In genomic region chr16:73015612-73016487, GRCh38 we compare ENCODE assay signal across 9 cellular contexts. TPM values are rescaled to one million over a fixed set of nuclear protein-coding genes. Genes with fewer than 3 reads are reported as not detected.
DNase-seq lines count a peak whose midpoint lies in the region; ATAC-seq, FAIRE-seq and TF ChIP-seq lines count a peak whose summit lies in the region.
"Had no signal": no experiment of that assay in that cellular context is flagged by ENCODE, and none has a peak within 500 bp of the region (broad histone marks: within the 10 kb centered on the region; RNA-seq: fewer than 3 reads in every experiment).

No MANE protein-coding gene starts in this region.

- peak; percentile 28 for FAIRE-seq in bronchial epithelial cell (lab: Jason Lieb, UNC)

- no peak for TF ChIP-seq EP300 in ovary (IDR thresholded peaks at IDR 0.05)

- TF ChIP-seq CTCF in bronchial epithelial cell (IDR thresholded peaks at IDR 0.05; ENCODE audit: insufficient read depth, low read length, severe bottlenecking) (no peak), ovary (IDR thresholded peaks at IDR 0.05) (no peak)

- DNase-seq in AML-193 (lab: John Stamatoyannopoulos, UW) (peak; percentile 11 to 23), bronchial epithelial cell (ENCODE audit: low read depth) (peak; percentile 86), NCI-H1694 treated with DMSO at 0.1 percent for 48 hours (lab: John Stamatoyannopoulos, UW) (no peak), ovary (no peak), LoVo (ENCODE audit: low spot score) (no peak)
- no peak for DNase-seq in effector memory CD8-positive, alpha-beta T cell
- DNase-seq: DND-41 had no signal

- H3K4me3 ChIP-seq in bronchial epithelial cell (ENCODE audit: low read depth, low read length) (no peak overlapping the region), ovary (no peak overlapping the region)

- no peaks in the 10 kb centered on the region for H3K27me3 ChIP-seq in bronchial epithelial cell (ENCODE audit: control insufficient read depth, insufficient read depth, low read length)
- H3K27me3 ChIP-seq in ovary = no peaks in the 10 kb centered on the region

- peak; percentile 78 for ATAC-seq in GM19455 (IDR thresholded peaks at IDR 0.05; ENCODE audit: unreplicated experiment)
- peak; percentile 88 for ATAC-seq in HG03378 (IDR thresholded peaks at IDR 0.05; ENCODE audit: unreplicated experiment)
- no peak for ATAC-seq in effector memory CD8-positive, alpha-beta T cell (replicated peaks)

- no peaks in the 10 kb centered on the region for H3K9me3 ChIP-seq in ovary

- intact Hi-C loops in ovary (cut with DNase I) = no loop called here

- no peaks in the 10 kb centered on the region for H3K36me3 ChIP-seq in bronchial epithelial cell (ENCODE audit: control insufficient read depth, insufficient read depth, low read length)
- no peaks in the 10 kb centered on the region for H3K36me3 ChIP-seq in ovary

- peaks cover 7% of the 10 kb centered on the region for H3K4me1 ChIP-seq in ovary (ENCODE audit: insufficient read depth)

- no peak overlapping the region for H3K27ac Mint-ChIP-seq in effector memory CD8-positive, alpha-beta T cell

- no peak overlapping the region for H3K4me3 Mint-ChIP-seq in effector memory CD8-positive, alpha-beta T cell

- TF ChIP-seq POLR2A in ovary (IDR thresholded peaks at IDR 0.05) = no peak

- peaks cover 4% of the 10 kb centered on the region for H3K36me3 Mint-ChIP-seq in effector memory CD8-positive, alpha-beta T cell (ENCODE audit: insufficient read depth)

- H3K4me1 Mint-ChIP-seq in effector memory CD8-positive, alpha-beta T cell (ENCODE audit: low read depth in 2 of 2) = no peaks in the 10 kb centered on the region

- H3K27me3 Mint-ChIP-seq in effector memory CD8-positive, alpha-beta T cell = peaks cover 4 to 8% of the 10 kb centered on the region in 2 donors

- H3K9me3 Mint-ChIP-seq in effector memory CD8-positive, alpha-beta T cell = peaks cover 0 to 7% of the 10 kb centered on the region in 2 donors

- WGBS in ovary, 3 donors = 93 to 96% (median 95%) methylated on average over 18 of the region's 18 CpGs

- no peak overlapping the region for H3K27ac ChIP-seq in ovary

RNA-seq across cellular contexts. Expression of gene ZFHX3, which starts 32.1 kb away (rescaled TPM):
- total RNA-seq in bronchial epithelial cell (3.1 and 3.9 TPM in 2 replicates), ovary (10 to 100 TPM in 5 of 7 donors, 1 to 10 TPM in 2; 5.5 to 17.6 (median 12.6) TPM)
- 1 to 10 TPM; 3.4 to 6.5 TPM for polyA plus RNA-seq in ovary

Comparison
In these comparisons a context has a peak if more than half of its experiments do, and no peak if none do; other contexts are left out.
1. DNase-seq: peak in AML-193 (2 of 2) and bronchial epithelial cell (single experiment); none in NCI-H1694 treated with DMSO at 0.1 percent for 48 hours (single experiment), ovary (0 of 5), LoVo (single experiment) and effector memory CD8-positive, alpha-beta T cell (0 of 3).